In the genomic region with DNA sequence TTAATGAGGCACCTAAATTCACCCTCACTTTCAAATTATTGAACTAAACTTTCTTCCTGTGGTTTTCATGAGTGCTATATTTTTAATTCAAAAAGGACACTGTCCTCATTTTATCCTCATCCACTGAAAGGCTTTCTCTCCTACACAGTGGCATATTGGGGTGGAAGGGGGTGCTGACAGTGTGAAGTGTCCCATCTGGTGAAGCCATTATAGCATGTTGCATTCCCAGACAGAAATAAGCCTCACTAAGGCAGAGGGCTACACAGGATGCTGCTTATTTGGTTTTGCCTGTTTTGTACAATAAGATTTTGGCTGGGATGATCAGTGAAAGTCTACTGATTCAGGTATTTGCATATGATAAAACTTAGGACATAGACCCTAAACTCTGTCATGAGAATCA, we compare ENCODE assay signal across 29 cellular contexts.
DNase-seq lines count a peak whose midpoint lies in the region; ATAC-seq and TF ChIP-seq lines count a peak whose summit lies in the region.
"Had no signal": no experiment of that assay in that cellular context is flagged by ENCODE, and none has a peak within 500 bp of the region (broad histone marks: within the 10 kb centered on the region; RNA-seq: fewer than 3 reads in every experiment).

No MANE protein-coding gene starts in this region.

- intact Hi-C loops in left ventricle myocardium superior (cut with micrococcal nuclease) (no loop called here), cardiac septum (cut with DNase I) (no loop called here)

- H3K27ac Mint-ChIP-seq in nephron: peak overlapping the region; percentile 13 to 68 (median 43)
- H3K27ac Mint-ChIP-seq: B cell; CD4-positive, alpha-beta memory T cell; CD4-positive, alpha-beta T cell; CD4-positive, CD25-positive, alpha-beta regulatory T cell; CD8-positive, alpha-beta memory T cell; CD8-positive, alpha-beta T cell had no signal

- no peaks in the 10 kb centered on the region for H3K9me3 Mint-ChIP-seq in nephron
- H3K9me3 Mint-ChIP-seq: CD4-positive, alpha-beta memory T cell; CD4-positive, alpha-beta T cell; CD8-positive, alpha-beta T cell had no signal

- no peak overlapping the region for H3K4me3 Mint-ChIP-seq in nephron
- H3K4me3 Mint-ChIP-seq: B cell; CD14-positive monocyte; CD4-positive, alpha-beta memory T cell; CD4-positive, alpha-beta T cell; CD4-positive, CD25-positive, alpha-beta regulatory T cell; CD8-positive, alpha-beta memory T cell; CD8-positive, alpha-beta T cell had no signal

- H3K36me3 Mint-ChIP-seq in nephron (ENCODE audit: low read depth): no peaks in the 10 kb centered on the region
- H3K36me3 Mint-ChIP-seq: CD4-positive, alpha-beta memory T cell; CD4-positive, CD25-positive, alpha-beta regulatory T cell; CD8-positive, alpha-beta memory T cell; CD8-positive, alpha-beta T cell had no signal

- ATAC-seq in left ventricle myocardium superior: peak; percentile 44
- ATAC-seq: A549; CD8-positive, alpha-beta T cell had no signal

- no peaks in the 10 kb centered on the region for H3K27me3 Mint-ChIP-seq in nephron (ENCODE audit: low read depth)
- H3K27me3 Mint-ChIP-seq: B cell; CD4-positive, alpha-beta memory T cell; CD4-positive, alpha-beta T cell; CD4-positive, CD25-positive, alpha-beta regulatory T cell; CD8-positive, alpha-beta memory T cell had no signal

- peaks cover 24% of the 10 kb centered on the region for H3K4me1 Mint-ChIP-seq in nephron
- H3K4me1 Mint-ChIP-seq: CD4-positive, alpha-beta memory T cell; CD4-positive, CD25-positive, alpha-beta regulatory T cell; CD8-positive, alpha-beta memory T cell had no signal

- DNase-seq in left ventricle myocardium superior (no peak), cardiac septum (ENCODE audit: low spot score) (no peak), left kidney (ENCODE audit: low read depth, low spot score) (peak; percentile 44), SK-N-DZ (ENCODE audit: low spot score) (no peak), midbrain (lab: John Stamatoyannopoulos, UW) (no peak)
- DNase-seq: 8988T; ACHN; AML-193; BE2C; C1 segment of cervical spinal cord; Caco-2; Calu3; CD4-positive, alpha-beta memory T cell; CD4-positive, alpha-beta T cell; CD4-positive, CD25-positive, alpha-beta regulatory T cell; CD8-positive, alpha-beta memory T cell; CD8-positive, alpha-beta T cell; COR-L47; DMS 273 treated with DMSO at 0.1 percent for 48 hours; DMS153; DMS53; DMS79; DMS79 treated with DMSO at 0.1 percent for 48 hours; DND-41; EL had no signal

- TF ChIP-seq CTCF in nephron (IDR thresholded peaks at IDR 0.05; ENCODE audit: unreplicated experiment in 3 of 3): no peak
